16 cellular contexts compared by ENCODE assay signal in genomic region chrX:24392709-24393108, GRCh38. TPM values are rescaled to one million over a fixed set of nuclear protein-coding genes. Genes with fewer than 3 reads are reported as not detected.
A peak's percentile ranks its signal among the peaks of the same experiment; 100 is the strongest.
DNase-seq lines count a peak whose midpoint lies in the region; ATAC-seq and TF ChIP-seq lines count a peak whose summit lies in the region.
"Had no signal": no experiment of that assay in that cellular context is flagged by ENCODE, and none has a peak within 500 bp of the region (broad histone marks: within the 10 kb centered on the region; RNA-seq: fewer than 3 reads in every experiment).

No MANE protein-coding gene starts in this region.

- H3K4me1 ChIP-seq in heart right ventricle = peaks cover 0 to 7% (median 0%) of the 10 kb centered on the region in 9 donors
- H3K4me1 ChIP-seq in spleen = no peaks in the 10 kb centered on the region

- H3K9me3 ChIP-seq in heart right ventricle (no peaks in the 10 kb centered on the region), spleen (no peaks in the 10 kb centered on the region)

- no peak for TF ChIP-seq POLR2A in spleen (IDR thresholded peaks at IDR 0.05)

- peak in 7 of 8 donors; percentile 42 to 72 (median 67) for ATAC-seq in heart right ventricle
- no peak for ATAC-seq in HG03432 (IDR thresholded peaks at IDR 0.05; ENCODE audit: unreplicated experiment)
- ATAC-seq: GM23338, K562 had no signal

- H3K4me3 ChIP-seq in astrocyte of the cerebellum (ENCODE audit: low read depth, low read length) = no peak overlapping the region
- H3K4me3 ChIP-seq in heart right ventricle = no peak overlapping the region
- H3K4me3 ChIP-seq in spleen = no peak overlapping the region
- H3K4me3 ChIP-seq: GM23338, K562 had no signal

- intact Hi-C loops in heart right ventricle (cut with DNase I) (loop anchor here in 1 of 10 donors (10.0 kb wide), 1 partner anchor 752 kb away; no protein-coding TSS in a partner anchor), spleen (cut with DNase I; ENCODE audit: low total_unique reads) (no loop called here)

- H3K27me3 ChIP-seq in heart right ventricle = peaks cover 0 to 79% (median 0%) of the 10 kb centered on the region in 7 donors
- peaks cover 0 to 44% (median 0%) of the 10 kb centered on the region in 7 donors for H3K27me3 ChIP-seq in spleen (replicated peaks in 1 of 7)

- DNase-seq in AG09319 (ENCODE audit: extremely low read depth, low read depth) (peak; percentile 14), EL (peak; percentile 5), astrocyte of the cerebellum (ENCODE audit: low read depth) (peak; percentile 18), heart right ventricle (peak; percentile 11 to 16), COLO668 (lab: John Stamatoyannopoulos, UW; ENCODE audit: unreplicated experiment) (no peak), spleen (no peak)
- DNase-seq: C1 segment of cervical spinal cord, DMS79 treated with DMSO at 0.1 percent for 48 hours, HCEC 1CT, NCI-H1105, OCI-M1, RPMI8226 had no signal

- H3K36me3 ChIP-seq in heart right ventricle = no peaks in the 10 kb centered on the region
- H3K36me3 ChIP-seq in spleen = no peaks in the 10 kb centered on the region

- 42% methylated on average over 6 of the region's 6 CpGs for WGBS in heart right ventricle, 2 donors
- 59 to 96% (median 81%) methylated on average over 6 of the region's 6 CpGs for WGBS in spleen, 5 donors

- TF ChIP-seq CTCF in AG09319 (IDR thresholded peaks at IDR 0.05; ENCODE audit: low read depth, low read length) (no peak), astrocyte of the cerebellum (IDR thresholded peaks at IDR 0.05; ENCODE audit: low read depth, low read length, missing control alignments) (no peak), heart right ventricle (IDR thresholded peaks at IDR 0.05) (no peak), spleen (IDR thresholded peaks at IDR 0.05 in 8 of 11, conservative IDR thresholded peaks at IDR 0.05 in 3 of 11) (no peak)

- no peak overlapping the region for H3K27ac ChIP-seq in heart right ventricle
- H3K27ac ChIP-seq in spleen = no peak overlapping the region

- in situ Hi-C loops in astrocyte of the cerebellum (cut with HindIII; ENCODE audit: low sequenced_read_pairs) = no loop called here

RNA-seq across cellular contexts. Expression of gene SUPT20HL1, which starts 32.3 kb away (rescaled TPM):
- under 1 TPM in 1 of 10 donors, not detected in 9; 0.13 TPM for total RNA-seq in heart right ventricle
- not detected for polyA plus RNA-seq in heart right ventricle
- total RNA-seq in spleen = not detected
- not detected for polyA plus RNA-seq in spleen
- total RNA-seq: GM23338, K562, NCI-H460 had no signal
- polyA plus RNA-seq: GM23338, K562 had no signal

Comparison
In these comparisons a context has a peak if more than half of its experiments do, and no peak if none do; other contexts are left out.
1. DNase-seq: peak in AG09319 (single experiment), EL (single experiment), astrocyte of the cerebellum (single experiment) and heart right ventricle (2 of 2); none in COLO668 (single experiment) and spleen (single experiment).